In the genomic region with DNA sequence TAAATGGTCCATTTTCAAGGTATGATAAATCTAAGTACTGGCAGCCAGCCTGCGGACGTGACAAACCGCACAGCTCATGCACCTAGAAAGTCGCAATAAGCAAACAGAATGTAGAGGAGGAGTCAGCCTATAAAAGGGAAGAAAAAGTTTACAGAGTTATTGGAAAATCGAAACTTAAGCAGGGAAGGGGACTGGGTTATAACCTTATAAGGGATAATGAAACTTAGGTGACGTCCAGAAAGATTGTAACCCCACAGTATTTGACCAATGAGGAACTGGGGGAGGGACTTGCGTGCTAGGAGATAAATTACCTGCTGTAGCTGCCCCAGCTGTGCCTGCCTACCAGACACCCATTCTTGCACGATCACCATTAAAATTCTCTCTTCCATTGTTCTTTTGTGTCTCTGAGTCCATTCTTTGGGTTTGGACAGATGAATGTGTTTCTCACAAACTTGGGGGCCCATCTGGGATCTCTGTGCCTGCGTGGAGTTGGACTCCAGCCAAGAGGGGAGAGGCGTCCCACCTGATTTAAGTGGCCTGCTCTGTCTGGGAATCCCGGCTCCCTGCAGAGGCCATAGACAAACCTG, we compare ENCODE assay signal across 17 cellular contexts.
"Had no signal": no experiment of that assay in that cellular context is flagged by ENCODE, and none has a peak within 500 bp of the region (broad histone marks: within the 10 kb centered on the region; RNA-seq: fewer than 3 reads in every experiment).

No MANE protein-coding gene starts in this region.

- H2AFZ ChIP-seq: parathyroid adenoma had no signal

- FAIRE-seq: endothelial cell of umbilical vein, keratinocyte had no signal

- H3K9ac ChIP-seq: parathyroid adenoma had no signal

- ATAC-seq: activated T-helper 17 cell treated with anti-CD3 and anti-CD28 coated beads, Interleukin-2, amount 50 U/mL, for 72 hours; left ventricle myocardium superior had no signal

- H3K36me3 ChIP-seq: stomach, WERI-Rb-1 had no signal

- H3K27ac Mint-ChIP-seq: activated naive CD4-positive, alpha-beta T cell treated with anti-CD3 and anti-CD28 coated beads for 36 hours; activated T-helper 17 cell treated with anti-CD3 and anti-CD28 coated beads, Interleukin-2, amount 50 U/mL, for 72 hours had no signal

- H3K79me2 ChIP-seq: parathyroid adenoma had no signal

- H3K4me1 Mint-ChIP-seq: activated T-helper 17 cell treated with anti-CD3 and anti-CD28 coated beads, Interleukin-2, amount 50 U/mL, for 72 hours had no signal

- H3K4me3 ChIP-seq: coronary artery had no signal

- DNase-seq: activated CD4-positive, alpha-beta T cell treated with anti-CD3 and anti-CD28 coated beads for 4 hours; activated naive CD4-positive, alpha-beta T cell treated with anti-CD3 and anti-CD28 coated beads for 36 hours; caudate nucleus; effector CD4-positive, alpha-beta T cell; foreskin melanocyte; head of caudate nucleus; left ventricle myocardium superior; mesendoderm; retina; stomach; WERI-Rb-1 had no signal

- H3K9me3 Mint-ChIP-seq: activated naive CD4-positive, alpha-beta T cell treated with anti-CD3 and anti-CD28 coated beads for 36 hours; activated T-helper 17 cell treated with anti-CD3 and anti-CD28 coated beads, Interleukin-2, amount 50 U/mL, for 72 hours had no signal

- H3K4me1 ChIP-seq: parathyroid adenoma, stomach had no signal

- H3K4me3 Mint-ChIP-seq: activated naive CD4-positive, alpha-beta T cell treated with anti-CD3 and anti-CD28 coated beads for 36 hours; activated T-helper 17 cell treated with anti-CD3 and anti-CD28 coated beads, Interleukin-2, amount 50 U/mL, for 72 hours; neural crest cell had no signal

- H3K27ac ChIP-seq: coronary artery, parathyroid adenoma, stomach, WERI-Rb-1 had no signal

- H3K9me3 ChIP-seq: stomach had no signal

- H3K27me3 ChIP-seq: stomach had no signal
